8 cellular contexts compared by ENCODE assay signal in genomic region chr13:32669030-32669646, GRCh38.
DNase-seq lines count a peak whose midpoint lies in the region; ATAC-seq and TF ChIP-seq lines count a peak whose summit lies in the region.

No MANE protein-coding gene starts in this region.

- no peak overlapping the region for H2AFZ ChIP-seq in mammary epithelial cell (ENCODE audit: low read depth, low read length)

- TF ChIP-seq CTCF in mammary epithelial cell (conservative IDR thresholded peaks at IDR 0.05 in 1 of 2, IDR thresholded peaks at IDR 0.05 in 1 of 2; ENCODE audit: extremely low read depth in 1 of 2, insufficient read depth in 1 of 2, low read depth in 1 of 2, low read length in 2 of 2) (peak; percentile 65 to 68), lower lobe of right lung (IDR thresholded peaks at IDR 0.05) (peak; percentile 57), omental fat pad (IDR thresholded peaks at IDR 0.05) (no peak)

- DNase-seq in Caki2 (ENCODE audit: low read depth) (peak; percentile 43), H7 (peak; percentile 17), NCI-H526 (lab: John Stamatoyannopoulos, UW) (peak; percentile 17 to 74), mammary epithelial cell (peak; percentile 12), lower lobe of right lung (no peak), omental fat pad (ENCODE audit: low spot score) (no peak)
- DNase-seq in stimulated activated naive CD8-positive, alpha-beta T cell treated with anti-CD3 and anti-CD28 coated beads, Interleukin-15, amount 100 ng/mL, for 72 hours, result no peak
- no peak for DNase-seq in activated CD4-positive, CD25-positive, alpha-beta regulatory T cell treated with anti-CD3 and anti-CD28 coated beads, Interleukin-2, amount 50 U/mL, for 72 hours

- no peak overlapping the region for H3K4me2 ChIP-seq in mammary epithelial cell (ENCODE audit: insufficient read depth, low read depth, low read length)

- no peak overlapping the region for H3K4me3 Mint-ChIP-seq in stimulated activated naive CD8-positive, alpha-beta T cell treated with anti-CD3 and anti-CD28 coated beads, Interleukin-15, amount 100 ng/mL, for 72 hours

- H3K27ac Mint-ChIP-seq in stimulated activated naive CD8-positive, alpha-beta T cell treated with anti-CD3 and anti-CD28 coated beads, Interleukin-15, amount 100 ng/mL, for 72 hours, result no peak overlapping the region

- H3K36me3 ChIP-seq in H7 (replicated peaks; ENCODE audit: control insufficient read depth, insufficient read depth, low read length) (no peaks in the 10 kb centered on the region; the same call in 1 of the 2 replicates), mammary epithelial cell (ENCODE audit: insufficient read depth, low read length) (peaks cover 4% of the 10 kb centered on the region), lower lobe of right lung (peaks cover 7% of the 10 kb centered on the region)

- H3K27me3 Mint-ChIP-seq in stimulated activated naive CD8-positive, alpha-beta T cell treated with anti-CD3 and anti-CD28 coated beads, Interleukin-15, amount 100 ng/mL, for 72 hours, result no peaks in the 10 kb centered on the region

- H3K4me1 ChIP-seq in mammary epithelial cell (ENCODE audit: insufficient read depth, low read length) (no peaks in the 10 kb centered on the region), lower lobe of right lung (no peaks in the 10 kb centered on the region)

- H3K9me3 Mint-ChIP-seq in stimulated activated naive CD8-positive, alpha-beta T cell treated with anti-CD3 and anti-CD28 coated beads, Interleukin-15, amount 100 ng/mL, for 72 hours, result no peaks in the 10 kb centered on the region

- in situ Hi-C loops in Caki2 (cut with HindIII; ENCODE audit: low pct_unique_long_range_greater_than_20kb, low sequenced_read_pairs), result no loop called here
- in situ Hi-C loops in mammary epithelial cell (cut with MboI; ENCODE audit: low sequenced_read_pairs in 2 of 2), result no loop called here

- 61% methylated on average over 3 of the region's 3 CpGs for WGBS in mammary epithelial cell (ENCODE audit: low coverage, missing lambda C conversion rate)

- H3K9me3 ChIP-seq in mammary epithelial cell (replicated peaks; ENCODE audit: insufficient read depth, low read length) (no peaks in the 10 kb centered on the region), lower lobe of right lung (no peaks in the 10 kb centered on the region)

- dilution Hi-C loops in mammary epithelial cell (cut with HindIII; ENCODE audit: low sequenced_read_pairs), result no loop called here

- H3K4me3 ChIP-seq in H7 (ENCODE audit: insufficient read depth, low read depth, low read length) (no peak overlapping the region), mammary epithelial cell (replicated peaks in 1 of 3; ENCODE audit: insufficient read depth in 1 of 3, low read depth in 2 of 3, low read length in 3 of 3) (no peak overlapping the region), lower lobe of right lung (no peak overlapping the region)

- no TSS peak for BruUV-seq in mammary epithelial cell (replicated peaks; lab: Mats Ljungman, UMichigan)

- H3K27ac ChIP-seq in mammary epithelial cell (ENCODE audit: insufficient read depth, low read depth, low read length) (no peak overlapping the region), lower lobe of right lung (no peak overlapping the region)

- peak; percentile 48 to 55 for ATAC-seq in lower lobe of right lung
- no peak for ATAC-seq in stimulated activated naive CD8-positive, alpha-beta T cell treated with anti-CD3 and anti-CD28 coated beads, Interleukin-15, amount 100 ng/mL, for 72 hours
- ATAC-seq in omental fat pad (ENCODE audit: low FRiP score), result no peak

- no peaks in the 10 kb centered on the region for H4K20me1 ChIP-seq in mammary epithelial cell (ENCODE audit: insufficient read depth, low read length)

- no peaks in the 10 kb centered on the region for H3K4me1 Mint-ChIP-seq in stimulated activated naive CD8-positive, alpha-beta T cell treated with anti-CD3 and anti-CD28 coated beads, Interleukin-15, amount 100 ng/mL, for 72 hours

- H3K27me3 ChIP-seq in H7 (ENCODE audit: control insufficient read depth, insufficient read depth, low read length), result no peaks in the 10 kb centered on the region
- H3K27me3 ChIP-seq in mammary epithelial cell (ENCODE audit: insufficient read depth, low read length), result no peaks in the 10 kb centered on the region
- no peaks in the 10 kb centered on the region for H3K27me3 ChIP-seq in lower lobe of right lung (ENCODE audit: low read depth)

- intact Hi-C loops in mammary epithelial cell (cut with micrococcal nuclease), result loop anchor here (1.0 to 2.0 kb wide), 2 partner anchors 83 to 242 kb away; partner anchors contain the start of gene PDS5B
- intact Hi-C loops in lower lobe of right lung (cut with DNase I), result no loop called here

- no peak overlapping the region for H3K9ac ChIP-seq in mammary epithelial cell (ENCODE audit: insufficient read depth, low read length)

- CTCF ChIA-PET in mammary epithelial cell (lab: Charles Lee; ENCODE audit: low non-redundant PET), result interaction anchor here (0.5 to 0.7 kb wide), 9 partner anchors 8 to 227 kb away, joined by 3 to 14 read pairs (median 5); no protein-coding TSS in a partner anchor

- no peaks in the 10 kb centered on the region for H3K79me2 ChIP-seq in mammary epithelial cell (ENCODE audit: insufficient read depth, low read length)

Comparison
In these comparisons a context has a peak if more than half of its experiments do, and no peak if none do; other contexts are left out.
1. DNase-seq: peak in Caki2 (single experiment), H7 (single experiment), NCI-H526 (2 of 2) and mammary epithelial cell (single experiment); none in lower lobe of right lung (single experiment), stimulated activated naive CD8-positive, alpha-beta T cell treated with anti-CD3 and anti-CD28 coated beads, Interleukin-15, amount 100 ng/mL, for 72 hours (0 of 2), omental fat pad (single experiment) and activated CD4-positive, CD25-positive, alpha-beta regulatory T cell treated with anti-CD3 and anti-CD28 coated beads, Interleukin-2, amount 50 U/mL, for 72 hours (single experiment).
2. CTCF ChIP-seq: peak in mammary epithelial cell (2 of 2) and lower lobe of right lung (single experiment); none in omental fat pad (0 of 3).
3. ATAC-seq: peak in lower lobe of right lung (2 of 2); none in stimulated activated naive CD8-positive, alpha-beta T cell treated with anti-CD3 and anti-CD28 coated beads, Interleukin-15, amount 100 ng/mL, for 72 hours (single experiment) and omental fat pad (single experiment).